1 cellular context compared by ENCODE assay signal in the genomic region with DNA sequence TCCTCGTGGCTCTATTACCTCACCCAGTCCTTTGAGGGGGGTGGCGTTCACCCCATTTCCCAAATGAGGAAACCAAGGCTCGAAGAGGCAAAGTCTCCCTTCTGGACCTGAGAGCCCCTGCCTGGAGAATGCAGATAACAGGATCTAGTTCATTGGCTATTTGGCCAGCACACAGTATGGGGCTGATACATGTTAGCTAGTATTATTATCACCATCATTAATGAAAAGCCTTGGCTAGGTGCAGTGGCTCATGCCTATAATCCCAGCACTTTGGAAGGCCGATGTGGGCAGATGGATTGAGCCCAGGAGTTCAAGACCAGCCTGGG.
TF ChIP-seq lines count a peak whose summit lies in the region.

No MANE protein-coding gene starts in this region.

TF ChIP-seq in IMR-90, 13 proteins besides CTCF, POLR2A, EP300 and RAD21 (continued from another document):
- no peak for TF ChIP-seq USF2 (IDR thresholded peaks at IDR 0.05; ENCODE audit: low read depth, low read length)
- TF ChIP-seq CHD1 (IDR thresholded peaks at IDR 0.05; ENCODE audit: low read depth, low read length) = no peak
- TF ChIP-seq MXI1 (IDR thresholded peaks at IDR 0.05; ENCODE audit: borderline replicate concordance, low read depth, low read length) = no peak
- TF ChIP-seq MAZ (IDR thresholded peaks at IDR 0.05; ENCODE audit: borderline replicate concordance, low read depth, low read length) = no peak
- TF ChIP-seq FOS (IDR thresholded peaks at IDR 0.05; ENCODE audit: low read depth, low read length) = no peak
- no peak for TF ChIP-seq CEBPB (IDR thresholded peaks at IDR 0.05; ENCODE audit: low read depth, low read length)
- no peak for TF ChIP-seq RFX5 (IDR thresholded peaks at IDR 0.05; ENCODE audit: low read depth, low read length)
- no peak for TF ChIP-seq RCOR1 (IDR thresholded peaks at IDR 0.05; ENCODE audit: insufficient replicate concordance, low read length)
- TF ChIP-seq, protein P1, sequence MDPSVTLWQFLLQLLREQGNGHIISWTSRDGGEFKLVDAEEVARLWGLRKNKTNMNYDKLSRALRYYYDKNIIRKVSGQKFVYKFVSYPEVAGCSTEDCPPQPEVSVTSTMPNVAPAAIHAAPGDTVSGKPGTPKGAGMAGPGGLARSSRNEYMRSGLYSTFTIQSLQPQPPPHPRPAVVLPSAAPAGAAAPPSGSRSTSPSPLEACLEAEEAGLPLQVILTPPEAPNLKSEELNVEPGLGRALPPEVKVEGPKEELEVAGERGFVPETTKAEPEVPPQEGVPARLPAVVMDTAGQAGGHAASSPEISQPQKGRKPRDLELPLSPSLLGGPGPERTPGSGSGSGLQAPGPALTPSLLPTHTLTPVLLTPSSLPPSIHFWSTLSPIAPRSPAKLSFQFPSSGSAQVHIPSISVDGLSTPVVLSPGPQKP (IDR thresholded peaks at IDR 0.05; ENCODE audit: borderline replicate concordance, low read depth, low read length) = no peak
- no peak for TF ChIP-seq NFE2L2 (IDR thresholded peaks at IDR 0.05; ENCODE audit: low read depth, low read length)
- TF ChIP-seq BHLHE40 (IDR thresholded peaks at IDR 0.05; ENCODE audit: low read depth, low read length) = no peak
- no peak for TF ChIP-seq SMC3 (IDR thresholded peaks at IDR 0.05; ENCODE audit: low read depth, low read length)
